In the genomic region with DNA sequence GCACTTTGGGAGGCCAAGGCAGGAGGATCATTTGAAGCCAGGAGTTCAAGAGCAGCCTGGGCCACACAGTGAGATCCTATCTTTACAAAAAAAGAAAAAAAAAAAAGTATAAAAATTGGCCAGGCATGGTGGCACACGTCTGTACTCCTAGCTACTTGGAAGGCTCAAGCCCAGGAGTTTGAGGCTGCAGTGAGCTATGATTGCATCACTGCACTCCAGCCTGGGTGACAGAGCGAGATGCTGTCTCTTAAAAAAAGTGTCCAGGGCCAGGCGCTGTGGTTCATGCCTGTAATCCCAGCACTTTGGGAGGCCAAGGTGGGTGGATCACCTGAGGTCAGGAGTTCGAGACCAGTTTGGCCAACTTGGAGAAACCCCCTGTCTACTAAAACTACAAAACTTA, we compare ENCODE assay signal across 4 cellular contexts. TPM values are rescaled to one million over a fixed set of nuclear protein-coding genes. Genes with fewer than 3 reads are reported as not detected.
"Had no signal": no experiment of that assay in that cellular context is flagged by ENCODE, and none has a peak within 500 bp of the region (broad histone marks: within the 10 kb centered on the region; RNA-seq: fewer than 3 reads in every experiment).

No MANE protein-coding gene starts in this region.

RNA-seq across cellular contexts. Expression of gene NWD1, which starts 45.8 kb away (rescaled TPM):
- total RNA-seq: H1, H9, HT1080, IMR-90 had no signal
- polyA plus RNA-seq: IMR-90 had no signal
